In the genomic region with DNA sequence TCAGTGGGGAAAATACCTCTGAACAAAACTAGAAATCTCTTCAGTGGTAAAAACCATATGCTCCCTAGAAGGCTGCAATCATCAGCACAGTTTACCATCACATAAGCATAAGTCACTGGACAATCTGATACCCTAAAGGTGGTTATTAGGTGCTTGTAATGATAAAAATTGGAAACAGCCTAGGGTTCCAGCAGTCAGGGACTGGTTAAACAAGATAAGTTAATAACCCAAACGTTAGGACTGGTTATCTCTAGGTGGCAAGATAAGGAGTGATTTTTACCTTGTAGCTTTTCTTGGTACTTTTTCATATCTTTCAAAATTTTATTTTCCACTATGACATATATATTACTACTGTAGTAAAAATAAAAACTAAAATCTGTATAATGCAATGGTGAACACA, we compare ENCODE assay signal across 1 cellular context.
TF ChIP-seq lines count a peak whose summit lies in the region.

No MANE protein-coding gene starts in this region.

TF ChIP-seq in K562, 482 proteins besides CTCF, POLR2A, EP300 and RAD21 (continued from another document):
- TF ChIP-seq, protein P1, sequence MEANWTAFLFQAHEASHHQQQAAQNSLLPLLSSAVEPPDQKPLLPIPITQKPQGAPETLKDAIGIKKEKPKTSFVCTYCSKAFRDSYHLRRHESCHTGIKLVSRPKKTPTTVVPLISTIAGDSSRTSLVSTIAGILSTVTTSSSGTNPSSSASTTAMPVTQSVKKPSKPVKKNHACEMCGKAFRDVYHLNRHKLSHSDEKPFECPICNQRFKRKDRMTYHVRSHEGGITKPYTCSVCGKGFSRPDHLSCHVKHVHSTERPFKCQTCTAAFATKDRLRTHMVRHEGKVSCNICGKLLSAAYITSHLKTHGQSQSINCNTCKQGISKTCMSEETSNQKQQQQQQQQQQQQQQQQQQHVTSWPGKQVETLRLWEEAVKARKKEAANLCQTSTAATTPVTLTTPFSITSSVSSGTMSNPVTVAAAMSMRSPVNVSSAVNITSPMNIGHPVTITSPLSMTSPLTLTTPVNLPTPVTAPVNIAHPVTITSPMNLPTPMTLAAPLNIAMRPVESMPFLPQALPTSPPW (CRISPR knock-in tag; IDR thresholded peaks at IDR 0.05), result no peak
- TF ChIP-seq TEAD1 (CRISPR knock-in tag; IDR thresholded peaks at IDR 0.05), result no peak
- TF ChIP-seq, protein P2, sequence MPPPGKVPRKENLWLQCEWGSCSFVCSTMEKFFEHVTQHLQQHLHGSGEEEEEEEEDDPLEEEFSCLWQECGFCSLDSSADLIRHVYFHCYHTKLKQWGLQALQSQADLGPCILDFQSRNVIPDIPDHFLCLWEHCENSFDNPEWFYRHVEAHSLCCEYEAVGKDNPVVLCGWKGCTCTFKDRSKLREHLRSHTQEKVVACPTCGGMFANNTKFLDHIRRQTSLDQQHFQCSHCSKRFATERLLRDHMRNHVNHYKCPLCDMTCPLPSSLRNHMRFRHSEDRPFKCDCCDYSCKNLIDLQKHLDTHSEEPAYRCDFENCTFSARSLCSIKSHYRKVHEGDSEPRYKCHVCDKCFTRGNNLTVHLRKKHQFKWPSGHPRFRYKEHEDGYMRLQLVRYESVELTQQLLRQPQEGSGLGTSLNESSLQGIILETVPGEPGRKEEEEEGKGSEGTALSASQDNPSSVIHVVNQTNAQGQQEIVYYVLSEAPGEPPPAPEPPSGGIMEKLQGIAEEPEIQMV (tag; conservative IDR thresholded peaks at IDR 0.05; ENCODE audit: low read depth), result no peak
- no peak for TF ChIP-seq RB1 (IDR thresholded peaks at IDR 0.05; ENCODE audit: low read depth)
- TF ChIP-seq KDM1A (IDR thresholded peaks at IDR 0.05), result peak; percentile 38 to 59; a peak in 2 of 4 replicates
- TF ChIP-seq NCOR1 (IDR thresholded peaks at IDR 0.05), result peak; percentile 37; the same call in 1 of the 2 replicates
- TF ChIP-seq COPS2 (conservative IDR thresholded peaks at IDR 0.05), result no peak
- TF ChIP-seq, protein P3, sequence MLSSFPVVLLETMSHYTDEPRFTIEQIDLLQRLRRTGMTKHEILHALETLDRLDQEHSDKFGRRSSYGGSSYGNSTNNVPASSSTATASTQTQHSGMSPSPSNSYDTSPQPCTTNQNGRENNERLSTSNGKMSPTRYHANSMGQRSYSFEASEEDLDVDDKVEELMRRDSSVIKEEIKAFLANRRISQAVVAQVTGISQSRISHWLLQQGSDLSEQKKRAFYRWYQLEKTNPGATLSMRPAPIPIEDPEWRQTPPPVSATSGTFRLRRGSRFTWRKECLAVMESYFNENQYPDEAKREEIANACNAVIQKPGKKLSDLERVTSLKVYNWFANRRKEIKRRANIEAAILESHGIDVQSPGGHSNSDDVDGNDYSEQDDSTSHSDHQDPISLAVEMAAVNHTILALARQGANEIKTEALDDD (IDR thresholded peaks at IDR 0.05), result peak; percentile 93
- TF ChIP-seq, protein P4, sequence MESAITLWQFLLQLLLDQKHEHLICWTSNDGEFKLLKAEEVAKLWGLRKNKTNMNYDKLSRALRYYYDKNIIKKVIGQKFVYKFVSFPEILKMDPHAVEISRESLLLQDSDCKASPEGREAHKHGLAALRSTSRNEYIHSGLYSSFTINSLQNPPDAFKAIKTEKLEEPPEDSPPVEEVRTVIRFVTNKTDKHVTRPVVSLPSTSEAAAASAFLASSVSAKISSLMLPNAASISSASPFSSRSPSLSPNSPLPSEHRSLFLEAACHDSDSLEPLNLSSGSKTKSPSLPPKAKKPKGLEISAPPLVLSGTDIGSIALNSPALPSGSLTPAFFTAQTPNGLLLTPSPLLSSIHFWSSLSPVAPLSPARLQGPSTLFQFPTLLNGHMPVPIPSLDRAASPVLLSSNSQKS (CRISPR knock-in tag; IDR thresholded peaks at IDR 0.05), result no peak
- TF ChIP-seq CCNT2 (IDR thresholded peaks at IDR 0.05; ENCODE audit: borderline replicate concordance, extremely low read depth, insufficient read length, low read depth, low read length), result peak; percentile 20
- TF ChIP-seq RBM34 (IDR thresholded peaks at IDR 0.05; ENCODE audit: borderline replicate concordance, insufficient read depth, low read length), result no peak
- TF ChIP-seq MTF1 (CRISPR knock-in tag; IDR thresholded peaks at IDR 0.05; ENCODE audit: borderline replicate concordance), result no peak
- TF ChIP-seq RCOR1 (IDR thresholded peaks at IDR 0.05; ENCODE audit: borderline replicate concordance in 1 of 2, low read depth in 2 of 2, low read length in 2 of 2), result peak in 1 of 2 experiments; percentile 42; a peak in 1 of 4 replicates
- TF ChIP-seq ELF1 (tag; IDR thresholded peaks at IDR 0.05), result no peak
- no peak for TF ChIP-seq HCFC1 (IDR thresholded peaks at IDR 0.05; ENCODE audit: low read depth, low read length)
- no peak for TF ChIP-seq CEBPB (tag; IDR thresholded peaks at IDR 0.05)
- TF ChIP-seq FOXM1 (IDR thresholded peaks at IDR 0.05; ENCODE audit: low read depth), result no peak
- TF ChIP-seq FOXM1 (CRISPR knock-in tag; IDR thresholded peaks at IDR 0.05; ENCODE audit: low read depth), result no peak
- TF ChIP-seq JUN (IDR thresholded peaks at IDR 0.05; ENCODE audit: borderline replicate concordance, low read depth, low read length), result no peak
- no peak for TF ChIP-seq JUN (CRISPR knock-in tag; IDR thresholded peaks at IDR 0.05; ENCODE audit: borderline replicate concordance)
- TF ChIP-seq CBFA2T3 (IDR thresholded peaks at IDR 0.05), result peak; percentile 81
- peak; percentile 18; the same call in 1 of the 2 replicates for TF ChIP-seq PML (IDR thresholded peaks at IDR 0.05; ENCODE audit: low read length)
- TF ChIP-seq ZNF263 (CRISPR knock-in tag; IDR thresholded peaks at IDR 0.05; ENCODE audit: borderline replicate concordance), result no peak
- TF ChIP-seq, protein P5, sequence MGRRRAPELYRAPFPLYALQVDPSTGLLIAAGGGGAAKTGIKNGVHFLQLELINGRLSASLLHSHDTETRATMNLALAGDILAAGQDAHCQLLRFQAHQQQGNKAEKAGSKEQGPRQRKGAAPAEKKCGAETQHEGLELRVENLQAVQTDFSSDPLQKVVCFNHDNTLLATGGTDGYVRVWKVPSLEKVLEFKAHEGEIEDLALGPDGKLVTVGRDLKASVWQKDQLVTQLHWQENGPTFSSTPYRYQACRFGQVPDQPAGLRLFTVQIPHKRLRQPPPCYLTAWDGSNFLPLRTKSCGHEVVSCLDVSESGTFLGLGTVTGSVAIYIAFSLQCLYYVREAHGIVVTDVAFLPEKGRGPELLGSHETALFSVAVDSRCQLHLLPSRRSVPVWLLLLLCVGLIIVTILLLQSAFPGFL (CRISPR knock-in tag; IDR thresholded peaks at IDR 0.05), result no peak
- TF ChIP-seq ARID2 (IDR thresholded peaks at IDR 0.05), result no peak
- TF ChIP-seq, protein P6, sequence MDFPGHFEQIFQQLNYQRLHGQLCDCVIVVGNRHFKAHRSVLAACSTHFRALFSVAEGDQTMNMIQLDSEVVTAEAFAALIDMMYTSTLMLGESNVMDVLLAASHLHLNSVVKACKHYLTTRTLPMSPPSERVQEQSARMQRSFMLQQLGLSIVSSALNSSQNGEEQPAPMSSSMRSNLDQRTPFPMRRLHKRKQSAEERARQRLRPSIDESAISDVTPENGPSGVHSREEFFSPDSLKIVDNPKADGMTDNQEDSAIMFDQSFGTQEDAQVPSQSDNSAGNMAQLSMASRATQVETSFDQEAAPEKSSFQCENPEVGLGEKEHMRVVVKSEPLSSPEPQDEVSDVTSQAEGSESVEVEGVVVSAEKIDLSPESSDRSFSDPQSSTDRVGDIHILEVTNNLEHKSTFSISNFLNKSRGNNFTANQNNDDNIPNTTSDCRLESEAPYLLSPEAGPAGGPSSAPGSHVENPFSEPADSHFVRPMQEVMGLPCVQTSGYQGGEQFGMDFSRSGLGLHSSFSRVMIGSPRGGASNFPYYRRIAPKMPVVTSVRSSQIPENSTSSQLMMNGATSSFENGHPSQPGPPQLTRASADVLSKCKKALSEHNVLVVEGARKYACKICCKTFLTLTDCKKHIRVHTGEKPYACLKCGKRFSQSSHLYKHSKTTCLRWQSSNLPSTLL (IDR thresholded peaks at IDR 0.05), result no peak
- TF ChIP-seq ZNF121 (CRISPR knock-in tag; conservative IDR thresholded peaks at IDR 0.05), result no peak
- no peak for TF ChIP-seq GATAD2A (IDR thresholded peaks at IDR 0.05)
